ENCODE assay signal across 17 cellular contexts in genomic region chr4:70660106-70660505, GRCh38.
"Had no signal": no experiment of that assay in that cellular context is flagged by ENCODE, and none has a peak within 500 bp of the region (broad histone marks: within the 10 kb centered on the region; RNA-seq: fewer than 3 reads in every experiment).

No MANE protein-coding gene starts in this region.

- DNase-seq: activated CD4-positive, alpha-beta memory T cell treated with anti-CD3 and anti-CD28 coated beads for 36 hours; activated effector memory CD4-positive, alpha-beta T cell treated with anti-CD3 and anti-CD28 coated beads, Interleukin-2, amount 50 U/mL, for 16 hours; activated T-cell treated with anti-CD3 and anti-CD28 coated beads, Interleukin-2, amount 50 U/mL, for 48 hours; adrenal gland; dorsolateral prefrontal cortex; endodermal cell; head of caudate nucleus; immature natural killer cell; mesendoderm; posterior cingulate gyrus; stimulated activated CD4-positive, alpha-beta T cell treated with anti-CD3 and anti-CD28 coated beads, Interleukin-2, amount 100 ng/mL, for 48 hours; stimulated activated naive CD4-positive, alpha-beta T cell; tibial artery had no signal

- H3K4me3 Mint-ChIP-seq: activated CD4-positive, alpha-beta memory T cell treated with anti-CD3 and anti-CD28 coated beads for 36 hours; activated naive CD4-positive, alpha-beta T cell treated with anti-CD3 and anti-CD28 coated beads, Interleukin-2, amount 50 U/mL, for 24 hours; endodermal cell; immature natural killer cell; natural killer cell treated with Interleukin-12 subunit alpha and Interleukin-12 subunit beta and Interleukin-15 and Interleukin-18, amount 100 ng/mL, for 72 hours had no signal

- H3K4me1 Mint-ChIP-seq: endodermal cell, immature natural killer cell had no signal

- H3K27ac Mint-ChIP-seq: activated CD4-positive, alpha-beta memory T cell treated with anti-CD3 and anti-CD28 coated beads for 36 hours; activated naive CD4-positive, alpha-beta T cell treated with anti-CD3 and anti-CD28 coated beads, Interleukin-2, amount 50 U/mL, for 24 hours; endodermal cell; immature natural killer cell; natural killer cell treated with Interleukin-12 subunit alpha and Interleukin-12 subunit beta and Interleukin-15 and Interleukin-18, amount 100 ng/mL, for 72 hours had no signal

- H3K36me3 Mint-ChIP-seq: activated CD4-positive, alpha-beta memory T cell treated with anti-CD3 and anti-CD28 coated beads for 36 hours; activated naive CD4-positive, alpha-beta T cell treated with anti-CD3 and anti-CD28 coated beads, Interleukin-2, amount 50 U/mL, for 24 hours; immature natural killer cell; natural killer cell treated with Interleukin-12 subunit alpha and Interleukin-12 subunit beta and Interleukin-15 and Interleukin-18, amount 100 ng/mL, for 72 hours had no signal

- H3K27ac ChIP-seq: adrenal gland, cardiac muscle cell, dorsolateral prefrontal cortex, tibial artery, VCaP had no signal

- H3K9me3 ChIP-seq: adrenal gland, tibial artery had no signal

- H3K27me3 ChIP-seq: adrenal gland, cardiac muscle cell, tibial artery had no signal

- H3K4me1 ChIP-seq: adrenal gland, tibial artery had no signal

- H3K36me3 ChIP-seq: adrenal gland, cardiac muscle cell, tibial artery had no signal

- H3K4me3 ChIP-seq: adrenal gland, cardiac muscle cell, dorsolateral prefrontal cortex, tibial artery had no signal

- H3K27me3 Mint-ChIP-seq: activated CD4-positive, alpha-beta memory T cell treated with anti-CD3 and anti-CD28 coated beads for 36 hours; activated naive CD4-positive, alpha-beta T cell treated with anti-CD3 and anti-CD28 coated beads, Interleukin-2, amount 50 U/mL, for 24 hours had no signal

- ATAC-seq: natural killer cell treated with Interleukin-12 subunit alpha and Interleukin-12 subunit beta and Interleukin-15 and Interleukin-18, amount 100 ng/mL, for 72 hours had no signal

- H3K9me3 Mint-ChIP-seq: activated CD4-positive, alpha-beta memory T cell treated with anti-CD3 and anti-CD28 coated beads for 36 hours; activated naive CD4-positive, alpha-beta T cell treated with anti-CD3 and anti-CD28 coated beads, Interleukin-2, amount 50 U/mL, for 24 hours; endodermal cell; immature natural killer cell; natural killer cell treated with Interleukin-12 subunit alpha and Interleukin-12 subunit beta and Interleukin-15 and Interleukin-18, amount 100 ng/mL, for 72 hours had no signal
